ENCODE assay signal across 8 cellular contexts in genomic region chr2:195657634-195658540, GRCh38. TPM values are rescaled to one million over a fixed set of nuclear protein-coding genes. Genes with fewer than 3 reads are reported as not detected.
DNase-seq lines count a peak whose midpoint lies in the region; ATAC-seq and TF ChIP-seq lines count a peak whose summit lies in the region.

No MANE protein-coding gene starts in this region.

- H3K36me3 Mint-ChIP-seq in activated naive CD8-positive, alpha-beta T cell treated with anti-CD3 and anti-CD28 coated beads, Interleukin-2, amount 10 ng/mL, durations not matched to agents 7 days and 5 days = peaks cover 29% of the 10 kb centered on the region
- H3K36me3 Mint-ChIP-seq in type B pancreatic cell = no peaks in the 10 kb centered on the region

- peaks cover 28% of the 10 kb centered on the region for H3K4me1 Mint-ChIP-seq in activated naive CD8-positive, alpha-beta T cell treated with anti-CD3 and anti-CD28 coated beads, Interleukin-2, amount 10 ng/mL, durations not matched to agents 7 days and 5 days
- peaks cover 20% of the 10 kb centered on the region for H3K4me1 Mint-ChIP-seq in type B pancreatic cell (ENCODE audit: unreplicated experiment)

- peak overlapping the region; percentile 100 for H3K27ac Mint-ChIP-seq in activated naive CD8-positive, alpha-beta T cell treated with anti-CD3 and anti-CD28 coated beads, Interleukin-2, amount 10 ng/mL, durations not matched to agents 7 days and 5 days
- H3K27ac Mint-ChIP-seq in type B pancreatic cell = peak overlapping the region; percentile 98

- H3F3A ChIP-seq in DOHH2 (ENCODE audit: control insufficient read depth, insufficient read depth) = peaks cover 28% of the 10 kb centered on the region

- peak; percentile 31 for ATAC-seq in GM21723 (IDR thresholded peaks at IDR 0.05; ENCODE audit: unreplicated experiment)
- peak; percentile 45 for ATAC-seq in activated naive CD8-positive, alpha-beta T cell treated with anti-CD3 and anti-CD28 coated beads, Interleukin-2, amount 10 ng/mL, durations not matched to agents 7 days and 5 days (ENCODE audit: low read depth)

- H3K9me3 ChIP-seq in DOHH2 (ENCODE audit: control insufficient read depth, insufficient read depth, low read length) = no peaks in the 10 kb centered on the region
- H3K9me3 ChIP-seq in KOPT-K1 (ENCODE audit: insufficient read depth, low read length, poor library complexity, severe bottlenecking) = no peaks in the 10 kb centered on the region

- no peaks in the 10 kb centered on the region for H3K27me3 ChIP-seq in DOHH2 (ENCODE audit: control insufficient read depth, low read length)

- peaks cover 38% of the 10 kb centered on the region for H3K36me3 ChIP-seq in DOHH2 (ENCODE audit: control insufficient read depth, low read length)
- H3K36me3 ChIP-seq in KOPT-K1 (ENCODE audit: insufficient read depth, low read length) = peaks cover 9% of the 10 kb centered on the region

- peaks cover 11% of the 10 kb centered on the region; the same call in 1 of the 2 replicates for H4K20me1 ChIP-seq in DOHH2 (ENCODE audit: control insufficient read depth, insufficient read depth, low read depth, low read length)

- H3K4me1 ChIP-seq in DOHH2 (ENCODE audit: control insufficient read depth, low read length) = peaks cover 43% of the 10 kb centered on the region

- H3K4me2 ChIP-seq in DOHH2 (ENCODE audit: low read length) = peak overlapping the region; percentile 63

- peak overlapping the region; percentile 87 for H3K4me3 ChIP-seq in DOHH2 (ENCODE audit: low read length)

- H3K79me2 ChIP-seq in DOHH2 (ENCODE audit: control insufficient read depth, low read length) = peaks cover 56% of the 10 kb centered on the region

- DNase-seq in SKM-1 treated with dmso at 0.1 percent for 144 hours (lab: John Stamatoyannopoulos, UW; ENCODE audit: unreplicated experiment) (peak; percentile 45), cardiac septum (ENCODE audit: low spot score) (peak; percentile 79), posterior vena cava (ENCODE audit: low spot score) (peak; percentile 90), type B pancreatic cell (ENCODE audit: extremely low spot score, unreplicated experiment) (peak; percentile 76)
- peak; percentile 74 for DNase-seq in activated naive CD8-positive, alpha-beta T cell treated with anti-CD3 and anti-CD28 coated beads, Interleukin-2, amount 10 ng/mL, durations not matched to agents 7 days and 5 days

- POLR2A ChIA-PET in activated naive CD8-positive, alpha-beta T cell treated with anti-CD3 and anti-CD28 coated beads, Interleukin-2, amount 10 ng/mL, durations not matched to agents 7 days and 5 days (lab: Charles Lee) = interaction anchor here (0.5 to 8.3 kb wide), 18 partner anchors 9 to 584 kb away, joined by 3 to 346 read pairs (median 4); no protein-coding TSS in a partner anchor

- TF ChIP-seq CTCF in DOHH2 (IDR thresholded peaks at IDR 0.05; ENCODE audit: low read depth, low read length, poor library complexity, severe bottlenecking) = no peak
- TF ChIP-seq CTCF in type B pancreatic cell (conservative IDR thresholded peaks at IDR 0.05) = no peak

- H3K27me3 Mint-ChIP-seq in activated naive CD8-positive, alpha-beta T cell treated with anti-CD3 and anti-CD28 coated beads, Interleukin-2, amount 10 ng/mL, durations not matched to agents 7 days and 5 days = no peaks in the 10 kb centered on the region
- H3K27me3 Mint-ChIP-seq in type B pancreatic cell = no peaks in the 10 kb centered on the region

- H3K9me3 Mint-ChIP-seq in activated naive CD8-positive, alpha-beta T cell treated with anti-CD3 and anti-CD28 coated beads, Interleukin-2, amount 10 ng/mL, durations not matched to agents 7 days and 5 days = peaks cover 1% of the 10 kb centered on the region
- no peaks in the 10 kb centered on the region for H3K9me3 Mint-ChIP-seq in type B pancreatic cell

- H3K4me3 Mint-ChIP-seq in activated naive CD8-positive, alpha-beta T cell treated with anti-CD3 and anti-CD28 coated beads, Interleukin-2, amount 10 ng/mL, durations not matched to agents 7 days and 5 days = peak overlapping the region; percentile 98
- H3K4me3 Mint-ChIP-seq in type B pancreatic cell = peak overlapping the region; percentile 98

- H3K27ac ChIP-seq in DOHH2 (ENCODE audit: low read depth, low read length) = peak overlapping the region; percentile 84
- H3K27ac ChIP-seq in KOPT-K1 (ENCODE audit: low read depth, low read length, poor library complexity, severe bottlenecking) = peak overlapping the region; percentile 99

- no peaks in the 10 kb centered on the region for H3K9me2 ChIP-seq in DOHH2 (replicated peaks; ENCODE audit: control insufficient read depth, low read length)

- intact Hi-C loops in cardiac septum (cut with DNase I) = loop anchor here (2.0 kb wide), 1 partner anchor 43 kb away; no protein-coding TSS in a partner anchor
- intact Hi-C loops in posterior vena cava (cut with DNase I) = no loop called here

RNA-seq across cellular contexts. Expression of gene SLC39A10, which starts 0.9 kb away (rescaled TPM):
- total RNA-seq in activated naive CD8-positive, alpha-beta T cell treated with anti-CD3 and anti-CD28 coated beads, Interleukin-2, amount 10 ng/mL, durations not matched to agents 7 days and 5 days = 10 to 100 TPM; 54.4 to 60.4 TPM
- total RNA-seq in cardiac septum (21.5 TPM), posterior vena cava (10 to 100 TPM; 23.5 to 23.6 TPM), type B pancreatic cell (ENCODE audit: low replicate concordance) (41.6 and 63.2 TPM in 2 replicates)

Comparison
In these comparisons a context has a peak if more than half of its experiments do, and no peak if none do; other contexts are left out.
1. Peak in every context shown above with its lines: DNase-seq, ATAC-seq, H3K4me3 ChIP-seq and H3K27ac ChIP-seq.